In genomic region chr19:33294058-33294798, GRCh38 we compare ENCODE assay signal across 17 cellular contexts. TPM values are rescaled to one million over a fixed set of nuclear protein-coding genes. Genes with fewer than 3 reads are reported as not detected.
A peak's percentile ranks its signal among the peaks of the same experiment; 100 is the strongest.
DNase-seq lines count a peak whose midpoint lies in the region; ATAC-seq, FAIRE-seq and TF ChIP-seq lines count a peak whose summit lies in the region.
"Had no signal": no experiment of that assay in that cellular context is flagged by ENCODE, and none has a peak within 500 bp of the region (broad histone marks: within the 10 kb centered on the region; RNA-seq: fewer than 3 reads in every experiment).

No MANE protein-coding gene starts in this region.

- peak overlapping the region; percentile 71 for H3K4me2 ChIP-seq in parathyroid adenoma (ENCODE audit: low read length)

- H3K79me2 ChIP-seq in parathyroid adenoma: peaks cover 12% of the 10 kb centered on the region

- in situ Hi-C loops in ACHN (cut with HindIII; ENCODE audit: low pct_ligation_motif_present, low pct_unique_long_range_greater_than_20kb, low sequenced_read_pairs): no loop called here

- peak overlapping the region; percentile 31 for H3K9ac ChIP-seq in parathyroid adenoma

- no peaks in the 10 kb centered on the region for H3K9me3 ChIP-seq in esophagus squamous epithelium
- no peaks in the 10 kb centered on the region for H3K9me3 ChIP-seq in parathyroid adenoma (ENCODE audit: control insufficient read depth, low read length)
- no peaks in the 10 kb centered on the region for H3K9me3 ChIP-seq in thyroid gland

- peaks cover 0 to 8% (median 0%) of the 10 kb centered on the region in 4 donors for H3K27me3 ChIP-seq in esophagus squamous epithelium
- no peaks in the 10 kb centered on the region for H3K27me3 ChIP-seq in parathyroid adenoma (ENCODE audit: control insufficient read depth, insufficient read depth, low read length)
- H3K27me3 ChIP-seq in thyroid gland: no peaks in the 10 kb centered on the region

- TF ChIP-seq POLR2A in esophagus squamous epithelium (IDR thresholded peaks at IDR 0.05) (no peak), thyroid gland (IDR thresholded peaks at IDR 0.05) (no peak)

- peak; percentile 28 for DNase-seq in A172 (ENCODE audit: low spot score)
- peak; percentile 35 for DNase-seq in LNCaP clone FGC (ENCODE audit: low read depth)
- DNase-seq in esophagus squamous epithelium (lab: John Stamatoyannopoulos, UW): no peak
- DNase-seq in ACHN: no peak
- no peak for DNase-seq in D721Med (ENCODE audit: insufficient read length, low spot score)
- DNase-seq in thyroid gland: no peak
- DNase-seq: activated CD4-positive, alpha-beta T cell treated with anti-CD3 and anti-CD28 coated beads for 1 hour; activated naive CD8-positive, alpha-beta T cell treated with anti-CD3 and anti-CD28 coated beads for 36 hours; activated T-cell treated with anti-CD3 and anti-CD28 coated beads for 4 hours; effector memory CD8-positive, alpha-beta T cell; GOT3; NCI-H510A; stimulated activated CD4-positive, alpha-beta T cell treated with anti-CD3 and anti-CD28 coated beads, Interleukin-4, amount 100 ng/mL, for 1 hour; T-cell had no signal

- H2AFZ ChIP-seq in parathyroid adenoma: peak overlapping the region; percentile 88

- peaks cover 61 to 98% (median 73%) of the 10 kb centered on the region in 3 donors for H3K4me1 ChIP-seq in esophagus squamous epithelium
- H3K4me1 ChIP-seq in parathyroid adenoma: peaks cover 76% of the 10 kb centered on the region
- H3K4me1 ChIP-seq in thyroid gland: peaks cover 14 to 41% of the 10 kb centered on the region in 2 donors

- intact Hi-C loops in esophagus squamous epithelium (cut with DNase I): no loop called here
- intact Hi-C loops in thyroid gland (cut with DNase I): loop anchor here (5.0 kb wide), 1 partner anchor 98 kb away; no protein-coding TSS in a partner anchor

- H3K4me3 ChIP-seq in LNCaP clone FGC (ENCODE audit: low read depth, low read length) (no peak overlapping the region), esophagus squamous epithelium (no peak overlapping the region), parathyroid adenoma (ENCODE audit: low read depth, low read length) (peak overlapping the region; percentile 46), thyroid gland (replicated peaks in 1 of 3) (no peak overlapping the region)

- no peak for ATAC-seq in HG03439 (IDR thresholded peaks at IDR 0.05; ENCODE audit: unreplicated experiment)
- ATAC-seq: effector memory CD8-positive, alpha-beta T cell; T-cell had no signal

- H3K27ac ChIP-seq in esophagus squamous epithelium (peak overlapping the region; percentile 83 to 92 (median 88)), parathyroid adenoma (peak overlapping the region; percentile 99), thyroid gland (no peak overlapping the region)

- no peak for TF ChIP-seq CTCF in LNCaP clone FGC (IDR thresholded peaks at IDR 0.05; ENCODE audit: control insufficient read depth, extremely low read depth, insufficient read depth)
- TF ChIP-seq CTCF in esophagus squamous epithelium (IDR thresholded peaks at IDR 0.05): no peak
- peak; percentile 25 for TF ChIP-seq CTCF in parathyroid adenoma (IDR thresholded peaks at IDR 0.05)
- TF ChIP-seq CTCF in D721Med (IDR thresholded peaks at IDR 0.05; ENCODE audit: insufficient read depth, missing control alignments): no peak
- TF ChIP-seq CTCF in thyroid gland (IDR thresholded peaks at IDR 0.05): no peak

- FAIRE-seq in D721Med (lab: Jason Lieb, UNC): no peak
- FAIRE-seq: frontal cortex had no signal

- WGBS in esophagus squamous epithelium, 2 donors: 59 to 60% methylated on average over 10 to 12 of the region's 13 CpGs
- WGBS in thyroid gland, 2 donors: 79 to 87% methylated on average over 12 to 13 of the region's 13 CpGs

- H3K36me3 ChIP-seq in esophagus squamous epithelium (no peaks in the 10 kb centered on the region), parathyroid adenoma (ENCODE audit: control insufficient read depth, insufficient read depth, low read length) (no peaks in the 10 kb centered on the region), thyroid gland (no peaks in the 10 kb centered on the region)

RNA-seq across cellular contexts. Expression of gene CEBPA, which starts 8.1 kb away (rescaled TPM):
- total RNA-seq in A172 (2014; rRNA removed; shearing (Covaris generic)): 3.9 and 4.3 TPM in 2 replicates
- total RNA-seq in esophagus squamous epithelium: 10 to 100 TPM; 27.1 to 33.5 (median 31.5) TPM
- 10 to 100 TPM; 12.9 to 31.0 (median 17.4) TPM for total RNA-seq in thyroid gland

Comparison
In these comparisons a context has a peak if more than half of its experiments do, and no peak if none do; other contexts are left out.
1. DNase-seq: peak in A172 (single experiment) and LNCaP clone FGC (single experiment); none in esophagus squamous epithelium (single experiment), ACHN (single experiment), D721Med (single experiment) and thyroid gland (0 of 2).
2. H3K27ac ChIP-seq: peak in esophagus squamous epithelium (4 of 4) and parathyroid adenoma (single experiment); none in thyroid gland (0 of 3).